In genomic region chr19:12938054-12938535, GRCh38 we compare ENCODE assay signal across 8 cellular contexts. TPM values are rescaled to one million over a fixed set of nuclear protein-coding genes. Genes with fewer than 3 reads are reported as not detected.
DNase-seq lines count a peak whose midpoint lies in the region; ATAC-seq and TF ChIP-seq lines count a peak whose summit lies in the region.

No MANE protein-coding gene starts in this region.

- peak overlapping the region; percentile 50 for H2AFZ ChIP-seq in neuron (ENCODE audit: low read depth, low read length)

- TF ChIP-seq EP300 in gastroesophageal sphincter (IDR thresholded peaks at IDR 0.05): no peak

- H3K27me3 ChIP-seq in gastroesophageal sphincter (no peaks in the 10 kb centered on the region), neuron (ENCODE audit: insufficient read depth, low read length) (no peaks in the 10 kb centered on the region)

- DNase-seq in GF-D8 (lab: John Stamatoyannopoulos, UW) (peak; percentile 98), NCI-H1048 (lab: John Stamatoyannopoulos, UW) (peak; percentile 96), SK-N-MC (ENCODE audit: low read depth, low spot score) (peak; percentile 97), stromal cell of bone marrow (ENCODE audit: low read depth) (peak; percentile 99)
- DNase-seq in activated naive CD4-positive, alpha-beta T cell treated with anti-CD3 and anti-CD28 coated beads, Interleukin-2, amount 50 U/mL, for 16 hours: peak; percentile 99

- H3K4me1 ChIP-seq in gastroesophageal sphincter (peaks cover 2 to 57% (median 23%) of the 10 kb centered on the region in 3 donors), neuron (ENCODE audit: insufficient read depth, low read length) (peaks cover 24% of the 10 kb centered on the region)

- H3K9me3 ChIP-seq in SK-N-MC (ENCODE audit: low read depth, low read length): no peaks in the 10 kb centered on the region
- H3K9me3 ChIP-seq in gastroesophageal sphincter: no peaks in the 10 kb centered on the region
- no peaks in the 10 kb centered on the region for H3K9me3 ChIP-seq in neuron (ENCODE audit: low read length)

- H3K27ac ChIP-seq in SK-N-MC (peak overlapping the region; percentile 73), gastroesophageal sphincter (peak overlapping the region in 3 of 4 donors; percentile 93 to 96 (median 93))

- peak; percentile 81 for ATAC-seq in HG02610 (IDR thresholded peaks at IDR 0.05; ENCODE audit: unreplicated experiment)
- peak; percentile 97 for ATAC-seq in gastroesophageal sphincter

- H3K36me3 ChIP-seq in SK-N-MC (ENCODE audit: insufficient read depth, low read length) (peaks cover 41% of the 10 kb centered on the region), gastroesophageal sphincter (peaks cover 0 to 34% of the 10 kb centered on the region in 2 donors), neuron (ENCODE audit: insufficient read depth, low read length) (peaks cover 28% of the 10 kb centered on the region)

- TF ChIP-seq CTCF in gastroesophageal sphincter (IDR thresholded peaks at IDR 0.05): no peak

- 0% methylated on average over 7 to 14 of the region's 30 CpGs for WGBS in gastroesophageal sphincter (ENCODE audit: low coverage in 1 of 2), 2 donors

- TF ChIP-seq POLR2A in gastroesophageal sphincter (IDR thresholded peaks at IDR 0.05): no peak

- H3K4me3 ChIP-seq in SK-N-MC: peak overlapping the region; percentile 94
- peak overlapping the region; percentile 60 to 88 for H3K4me3 ChIP-seq in gastroesophageal sphincter
- H3K4me3 ChIP-seq in neuron (ENCODE audit: low read length): peak overlapping the region; percentile 83

- H3K9ac ChIP-seq in SK-N-MC (ENCODE audit: insufficient read length): peak overlapping the region; percentile 70

RNA-seq across cellular contexts. Expression of gene CALR, which starts 0.3 kb away (rescaled TPM):
- 100 to 1,000 TPM; 218 to 410 (median 280) TPM for total RNA-seq in gastroesophageal sphincter

RNA-seq across cellular contexts. Expression of gene FARSA, which starts 4.6 kb away (rescaled TPM):
- total RNA-seq in gastroesophageal sphincter: 10 to 100 TPM; 32.2 to 36.1 (median 33.2) TPM

RNA-seq across cellular contexts. Expression of gene RAD23A, which starts 7.6 kb away (rescaled TPM):
- total RNA-seq in gastroesophageal sphincter: 100 to 1,000 TPM; 133 to 219 (median 158) TPM

RNA-seq across cellular contexts. Expression of gene GADD45GIP1, which starts 18.9 kb away (rescaled TPM):
- 10 to 100 TPM; 32.2 to 43.6 (median 36.9) TPM for total RNA-seq in gastroesophageal sphincter

RNA-seq across cellular contexts. Expression of gene SYCE2, which starts 19.0 kb away (rescaled TPM):
- under 1 TPM in 1 of 4 donors, not detected in 3; 0.62 TPM for total RNA-seq in gastroesophageal sphincter

Comparison
In these comparisons a context has a peak if more than half of its experiments do, and no peak if none do; other contexts are left out.
1. Peak in every context shown above with its lines: DNase-seq, ATAC-seq, H3K4me3 ChIP-seq and H3K27ac ChIP-seq.